ENCODE assay signal across 7 cellular contexts in genomic region chr13:41694902-41695301, GRCh38.
DNase-seq lines count a peak whose midpoint lies in the region; ATAC-seq, FAIRE-seq and TF ChIP-seq lines count a peak whose summit lies in the region.

No MANE protein-coding gene starts in this region.

- FAIRE-seq in endothelial cell of umbilical vein (lab: Jason Lieb, UNC), result no peak

- H3K36me3 ChIP-seq in endothelial cell of umbilical vein (ENCODE audit: control insufficient read depth in 2 of 2, extremely low read depth in 1 of 2, insufficient read depth in 2 of 2, low read length in 2 of 2), result no peaks in the 10 kb centered on the region

- peaks cover 34% of the 10 kb centered on the region for H3K4me1 ChIP-seq in endothelial cell of umbilical vein (ENCODE audit: control insufficient read depth, extremely low read depth, insufficient read depth, low read length)

- no peak for TF ChIP-seq CTCF in NB4 (IDR thresholded peaks at IDR 0.05; ENCODE audit: low read depth, low read length)
- no peak for TF ChIP-seq CTCF in endothelial cell of umbilical vein (IDR thresholded peaks at IDR 0.05; ENCODE audit: extremely low read depth in 1 of 2, insufficient read depth in 1 of 2, low read depth in 1 of 2, low read length in 2 of 2)

- BruUV-seq in endothelial cell of umbilical vein (replicated peaks; lab: Mats Ljungman, UMichigan), result no TSS peak

- peak overlapping the region; percentile 65 for H3K9ac ChIP-seq in endothelial cell of umbilical vein (replicated peaks; ENCODE audit: extremely low read depth, insufficient read depth, low read length)

- peak overlapping the region; percentile 88 for H3K27ac ChIP-seq in endothelial cell of umbilical vein (ENCODE audit: insufficient read depth, low read depth, low read length)

- peak; percentile 74 for DNase-seq in NB4 (ENCODE audit: low read depth)
- peak; percentile 93 for DNase-seq in endothelial cell of umbilical vein (ENCODE audit: low read depth, low spot score)
- peak; percentile 83 for DNase-seq in posterior vena cava (ENCODE audit: low spot score)
- no peak for DNase-seq in activated gamma-delta T cell treated with Interleukin-2 at 50 U/mL for 16 hours
- DNase-seq in occipital lobe (lab: John Stamatoyannopoulos, UW), result no peak

- H3K9me1 ChIP-seq in endothelial cell of umbilical vein (replicated peaks; ENCODE audit: control insufficient read depth, extremely low read depth, insufficient read depth, low read length), result no peaks in the 10 kb centered on the region

- ATAC-seq in GM21576 (IDR thresholded peaks at IDR 0.05; ENCODE audit: unreplicated experiment) (peak; percentile 60), HG02970 (IDR thresholded peaks at IDR 0.05; ENCODE audit: low FRiP score, unreplicated experiment) (no peak)

- dilution Hi-C loops in endothelial cell of umbilical vein (cut with MboI; ENCODE audit: extremely low pct_ligation_motif_present, low sequenced_read_pairs), result no loop called here

- TF ChIP-seq POLR2A in NB4 (IDR thresholded peaks at IDR 0.05; ENCODE audit: extremely low read depth, insufficient read length), result no peak
- TF ChIP-seq POLR2A in endothelial cell of umbilical vein (IDR thresholded peaks at IDR 0.05; ENCODE audit: low read depth, low read length), result no peak

- intact Hi-C loops in endothelial cell of umbilical vein (cut with micrococcal nuclease) (loop anchor here (1.0 to 10.0 kb wide), 5 partner anchors 46 to 350 kb away; partner anchors contain the start of gene DGKH), posterior vena cava (cut with DNase I) (no loop called here)

- no peaks in the 10 kb centered on the region for H3K79me2 ChIP-seq in endothelial cell of umbilical vein (ENCODE audit: control insufficient read depth, insufficient read depth, low read length)

- CTCF ChIA-PET in endothelial cell of umbilical vein (lab: Charles Lee), result interaction anchor here (1.8 kb wide), 1 partner anchor 23 kb away, joined by 6 read pairs; no protein-coding TSS in a partner anchor

- H3K9me3 ChIP-seq in endothelial cell of umbilical vein (replicated peaks; ENCODE audit: control insufficient read depth, insufficient read depth, low read length), result no peaks in the 10 kb centered on the region

- H4K20me1 ChIP-seq in endothelial cell of umbilical vein (replicated peaks; ENCODE audit: control insufficient read depth, extremely low read depth, insufficient read depth, low read length), result no peaks in the 10 kb centered on the region

- POLR2A ChIA-PET in endothelial cell of umbilical vein (lab: Charles Lee), result no interaction called here

- peak overlapping the region; percentile 72 for H3K4me2 ChIP-seq in endothelial cell of umbilical vein (ENCODE audit: insufficient read depth, low read length)

- H3K4me3 ChIP-seq in NB4 (ENCODE audit: low read depth, low read length), result no peak overlapping the region
- peak overlapping the region in 1 of 3 experiments; percentile 30 for H3K4me3 ChIP-seq in endothelial cell of umbilical vein (replicated peaks in 1 of 3; ENCODE audit: insufficient read depth in 1 of 3, low read depth in 1 of 3, low read length in 3 of 3)

- peak overlapping the region; percentile 14 for H2AFZ ChIP-seq in endothelial cell of umbilical vein (ENCODE audit: low read depth, low read length)

- H3K27me3 ChIP-seq in endothelial cell of umbilical vein (ENCODE audit: control insufficient read depth in 2 of 2, insufficient read depth in 2 of 2, low read length in 2 of 2), result no peaks in the 10 kb centered on the region

TF ChIP-seq in endothelial cell of umbilical vein, 7 proteins besides CTCF, POLR2A, EP300 and RAD21:
- TF ChIP-seq JUN (IDR thresholded peaks at IDR 0.05; ENCODE audit: borderline replicate concordance, insufficient read depth, insufficient read length, low read depth) (peak; percentile 77), POLR2AphosphoS5 (IDR thresholded peaks at IDR 0.05; ENCODE audit: insufficient read depth, low read depth, low read length) (peak; percentile 38), MYC (IDR thresholded peaks at IDR 0.05; ENCODE audit: low read depth, low read length) (no peak), FOS (IDR thresholded peaks at IDR 0.05; ENCODE audit: borderline replicate concordance, insufficient read depth, low read length) (peak; percentile 56), GATA2 (IDR thresholded peaks at IDR 0.05; ENCODE audit: insufficient read depth, insufficient read length, low read depth, low read length) (peak; percentile 56), EZH2 (IDR thresholded peaks at IDR 0.05; ENCODE audit: borderline replicate concordance, low read depth, low read length, severe bottlenecking) (no peak)
- TF ChIP-seq, protein P1, sequence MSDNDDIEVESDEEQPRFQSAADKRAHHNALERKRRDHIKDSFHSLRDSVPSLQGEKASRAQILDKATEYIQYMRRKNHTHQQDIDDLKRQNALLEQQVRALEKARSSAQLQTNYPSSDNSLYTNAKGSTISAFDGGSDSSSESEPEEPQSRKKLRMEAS (IDR thresholded peaks at IDR 0.05; ENCODE audit: insufficient read depth, insufficient read length), result no peak
TF ChIP-seq in endothelial cell of umbilical vein: peak in this region for 4.

Comparison
In these comparisons a context has a peak if more than half of its experiments do, and no peak if none do; other contexts are left out.
1. DNase-seq: peak in NB4 (single experiment), endothelial cell of umbilical vein (single experiment) and posterior vena cava (single experiment); none in activated gamma-delta T cell treated with Interleukin-2 at 50 U/mL for 16 hours (single experiment) and occipital lobe (single experiment).